Comparison of ENCODE assay signal across 21 cellular contexts in the genomic region with DNA sequence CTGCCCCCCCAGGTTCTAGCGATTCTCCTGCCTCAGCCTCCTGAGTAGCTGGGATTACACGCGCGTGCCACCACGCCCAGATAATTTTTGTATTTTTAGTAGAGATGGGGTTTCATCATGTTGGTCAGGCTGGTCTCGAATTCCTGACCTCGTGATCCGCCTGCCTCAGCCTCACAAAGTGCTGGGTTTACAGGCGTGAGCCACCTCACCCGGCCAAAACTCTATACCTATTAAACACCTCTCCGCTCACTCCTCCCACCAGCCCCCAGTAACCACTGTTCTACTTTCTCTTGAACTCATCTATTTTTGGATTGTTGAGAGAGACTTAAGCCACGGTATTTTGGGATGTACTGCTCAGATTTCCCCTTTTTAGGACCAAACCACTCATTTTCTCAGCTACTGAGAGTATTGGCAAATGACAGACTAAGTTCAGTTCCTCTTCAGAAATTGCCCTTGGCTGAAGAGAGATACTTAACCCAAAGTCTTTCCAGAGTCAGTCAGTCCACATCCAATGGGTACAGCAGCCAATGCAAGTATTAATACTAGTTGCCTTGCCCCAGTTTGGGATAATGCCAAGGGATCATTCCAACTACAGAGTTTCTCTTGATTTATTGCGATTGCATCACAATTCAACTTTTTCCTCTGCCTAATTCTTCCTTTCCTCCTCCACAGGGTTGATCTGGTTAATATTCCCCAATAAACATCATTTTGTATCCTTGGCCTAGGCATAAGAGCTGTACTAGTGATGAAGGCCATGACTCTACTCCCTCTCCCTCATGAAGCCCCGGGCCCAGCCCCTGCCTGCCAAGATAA. TPM values are rescaled to one million over a fixed set of nuclear protein-coding genes. Genes with fewer than 3 reads are reported as not detected.
DNase-seq lines count a peak whose midpoint lies in the region; ATAC-seq, FAIRE-seq and TF ChIP-seq lines count a peak whose summit lies in the region.
"Had no signal": no experiment of that assay in that cellular context is flagged by ENCODE, and none has a peak within 500 bp of the region (broad histone marks: within the 10 kb centered on the region; RNA-seq: fewer than 3 reads in every experiment).

No MANE protein-coding gene starts in this region.

- no peak for TF ChIP-seq CTCF in endothelial cell (IDR thresholded peaks at IDR 0.05; ENCODE audit: unreplicated experiment)
- no peak for TF ChIP-seq CTCF in osteocyte (IDR thresholded peaks at IDR 0.05)

- H3K27ac Mint-ChIP-seq in endothelial cell (ENCODE audit: unreplicated experiment) (peak overlapping the region; percentile 14), osteocyte (ENCODE audit: unreplicated experiment) (no peak overlapping the region)
- H3K27ac Mint-ChIP-seq: B cell, WTC11 had no signal

- ATAC-seq in GM18867 (IDR thresholded peaks at IDR 0.05; ENCODE audit: unreplicated experiment) (no peak), HG02938 (IDR thresholded peaks at IDR 0.05; ENCODE audit: unreplicated experiment) (no peak), GM19467 (IDR thresholded peaks at IDR 0.05; ENCODE audit: unreplicated experiment) (no peak)
- ATAC-seq: gastrocnemius medialis, left colon, WTC11 had no signal

- no peak for FAIRE-seq in GM12891 (lab: Jason Lieb, UNC)
- FAIRE-seq: D721Med, GM12892 had no signal

- H3K27me3 Mint-ChIP-seq in endothelial cell (ENCODE audit: unreplicated experiment) (no peaks in the 10 kb centered on the region), osteocyte (ENCODE audit: unreplicated experiment) (no peaks in the 10 kb centered on the region)
- H3K27me3 Mint-ChIP-seq: B cell; central memory CD8-positive, alpha-beta T cell had no signal

- DNase-seq in GM12891 (ENCODE audit: insufficient read length, low spot score), result no peak
- DNase-seq in NOMO-1 treated with DMSO at 0.1 percent for 48 hours (lab: John Stamatoyannopoulos, UW; ENCODE audit: unreplicated experiment), result peak; percentile 89
- no peak for DNase-seq in endothelial cell (ENCODE audit: low spot score)
- peak; percentile 34 for DNase-seq in osteocyte (ENCODE audit: extremely low spot score, unreplicated experiment)
- no peak for DNase-seq in mesenteric fat pad (ENCODE audit: low spot score)
- DNase-seq: amniotic stem cell; gastrocnemius medialis; GF-D8; Karpas-422; left colon; NCI-H1436; NCI-H82; stimulated activated CD4-positive, alpha-beta T cell treated with anti-CD3 and anti-CD28 coated beads, Interleukin-4, amount 100 ng/mL, for 1 hour had no signal

- H3K9me3 Mint-ChIP-seq in endothelial cell (ENCODE audit: unreplicated experiment), result no peaks in the 10 kb centered on the region
- H3K9me3 Mint-ChIP-seq in osteocyte (ENCODE audit: unreplicated experiment), result no peaks in the 10 kb centered on the region
- H3K9me3 Mint-ChIP-seq: central memory CD8-positive, alpha-beta T cell; WTC11 had no signal

- TF ChIP-seq POLR2A in GM12891 (IDR thresholded peaks at IDR 0.05; ENCODE audit: low read depth, low read length), result no peak

- H3K4me3 Mint-ChIP-seq in endothelial cell (ENCODE audit: unreplicated experiment) (no peak overlapping the region), osteocyte (ENCODE audit: unreplicated experiment) (no peak overlapping the region)
- H3K4me3 Mint-ChIP-seq: B cell; central memory CD8-positive, alpha-beta T cell; WTC11 had no signal

- peaks cover 5% of the 10 kb centered on the region for H3K4me1 Mint-ChIP-seq in endothelial cell (ENCODE audit: unreplicated experiment)
- no peaks in the 10 kb centered on the region for H3K4me1 Mint-ChIP-seq in osteocyte (ENCODE audit: unreplicated experiment)
- H3K4me1 Mint-ChIP-seq: B cell; central memory CD8-positive, alpha-beta T cell had no signal

- H3K36me3 Mint-ChIP-seq in endothelial cell (ENCODE audit: low read depth, unreplicated experiment), result no peaks in the 10 kb centered on the region
- H3K36me3 Mint-ChIP-seq in osteocyte (ENCODE audit: unreplicated experiment), result no peaks in the 10 kb centered on the region
- H3K36me3 Mint-ChIP-seq: WTC11 had no signal

TF ChIP-seq in GM12891, 5 proteins besides CTCF, POLR2A, EP300 and RAD21:
- TF ChIP-seq SPI1 (IDR thresholded peaks at IDR 0.05; ENCODE audit: low read depth, low read length) (0 out of 2 replicates have a peak, but pooled peaks have one; percentile 21), POLR2AphosphoS5 (IDR thresholded peaks at IDR 0.05; ENCODE audit: low read depth, low read length) (no peak), PAX5 (IDR thresholded peaks at IDR 0.05; ENCODE audit: insufficient read depth, low read length, severe bottlenecking) (no peak), POU2F2 (IDR thresholded peaks at IDR 0.05; ENCODE audit: low read depth, low read length) (no peak), TAF1 (IDR thresholded peaks at IDR 0.05; ENCODE audit: low read depth, low read length) (no peak)

RNA-seq across cellular contexts. Expression of a gene that starts 36.8 kb away (rescaled TPM):
- polyA plus RNA-seq in GM12891 (2012; ENCODE audit: low read depth, missing spikeins), result 39.4 TPM
- 23.0 TPM for total RNA-seq in endothelial cell (ENCODE audit: unreplicated experiment)
- total RNA-seq in osteocyte, result 23.6 and 27.8 TPM in 2 replicates
- 20.0 TPM for total RNA-seq in mesenteric fat pad

RNA-seq across cellular contexts. Expression of a gene that starts 59.1 kb away (rescaled TPM):
- polyA plus RNA-seq in GM12891 (2012; ENCODE audit: low read depth, missing spikeins), result 7.3 TPM
- 70.2 TPM for total RNA-seq in endothelial cell (ENCODE audit: unreplicated experiment)
- total RNA-seq in osteocyte, result 78.8 and 80.7 TPM in 2 replicates
- 219 TPM for total RNA-seq in mesenteric fat pad

Comparison
In these comparisons a context has a peak if more than half of its experiments do, and no peak if none do; other contexts are left out.
1. DNase-seq: peak in NOMO-1 treated with DMSO at 0.1 percent for 48 hours (single experiment) and osteocyte (single experiment); none in GM12891 (single experiment), endothelial cell (single experiment) and mesenteric fat pad (single experiment).